Comparison of ENCODE assay signal across 12 cellular contexts in genomic region chr11:116981216-116981887, GRCh38.
DNase-seq lines count a peak whose midpoint lies in the region; ATAC-seq, FAIRE-seq and TF ChIP-seq lines count a peak whose summit lies in the region.
"Had no signal": no experiment of that assay in that cellular context is flagged by ENCODE, and none has a peak within 500 bp of the region (broad histone marks: within the 10 kb centered on the region; RNA-seq: fewer than 3 reads in every experiment).

No MANE protein-coding gene starts in this region.

- H3K4me3 ChIP-seq in OCI-LY3 (ENCODE audit: low read length): no peak overlapping the region; the same call in 1 of the 2 replicates
- no peak overlapping the region for H3K4me3 ChIP-seq in cardiac fibroblast (replicated peaks in 1 of 2; ENCODE audit: low read depth in 2 of 2, low read length in 2 of 2)
- H3K4me3 ChIP-seq: GM23338, left ventricle myocardium inferior had no signal

- no peaks in the 10 kb centered on the region for H3K9me3 ChIP-seq in OCI-LY3 (ENCODE audit: insufficient read depth, low read length)
- H3K9me3 ChIP-seq: left ventricle myocardium inferior had no signal

- in situ Hi-C loops in ACHN (cut with HindIII; ENCODE audit: low pct_ligation_motif_present, low pct_unique_long_range_greater_than_20kb, low sequenced_read_pairs): no loop called here

- no peaks in the 10 kb centered on the region for H3K27me3 ChIP-seq in OCI-LY3 (ENCODE audit: low read depth, low read length)

- FAIRE-seq in GM18507 (lab: Jason Lieb, UNC): peak; percentile 9
- FAIRE-seq: colon had no signal

- H3K4me2 ChIP-seq in OCI-LY3 (ENCODE audit: low read length): peak overlapping the region; percentile 74
- H3K4me2 ChIP-seq: GM23338 had no signal

- H3K79me2 ChIP-seq in OCI-LY3 (ENCODE audit: low read length): peaks cover 39% of the 10 kb centered on the region

- H4K20me1 ChIP-seq in OCI-LY3 (ENCODE audit: insufficient read depth, low read length): peaks cover 64% of the 10 kb centered on the region

- H3K36me3 Mint-ChIP-seq in stimulated activated memory B cell treated with anti-CD40 and anti-IgM and Interleukin-4, amounts not matched to agents 10 μg/mL and 1 μg/mL and 100 μg/mL, for 72 hours: peaks cover 5% of the 10 kb centered on the region

- ATAC-seq in stimulated activated memory B cell treated with anti-CD40 and anti-IgM and Interleukin-4, amounts not matched to agents 10 μg/mL and 1 μg/mL and 100 μg/mL, for 72 hours: peak; percentile 37
- ATAC-seq: GM23338 had no signal

- peaks cover 58% of the 10 kb centered on the region for H3K4me1 Mint-ChIP-seq in stimulated activated memory B cell treated with anti-CD40 and anti-IgM and Interleukin-4, amounts not matched to agents 10 μg/mL and 1 μg/mL and 100 μg/mL, for 72 hours

- no peaks in the 10 kb centered on the region for H3K27me3 Mint-ChIP-seq in stimulated activated memory B cell treated with anti-CD40 and anti-IgM and Interleukin-4, amounts not matched to agents 10 μg/mL and 1 μg/mL and 100 μg/mL, for 72 hours

- H3K27ac ChIP-seq in OCI-LY3 (ENCODE audit: low read length): no peak overlapping the region
- H3K27ac ChIP-seq: left ventricle myocardium inferior had no signal

- no peak overlapping the region for H2AFZ ChIP-seq in OCI-LY3 (ENCODE audit: low read depth, low read length)
- H2AFZ ChIP-seq: GM23338 had no signal

- peak overlapping the region; percentile 81 for H3K27ac Mint-ChIP-seq in stimulated activated memory B cell treated with anti-CD40 and anti-IgM and Interleukin-4, amounts not matched to agents 10 μg/mL and 1 μg/mL and 100 μg/mL, for 72 hours
- H3K27ac Mint-ChIP-seq: GM23338 had no signal

- no peak overlapping the region for H3K9ac ChIP-seq in OCI-LY3 (ENCODE audit: low read length)

- peak overlapping the region; percentile 67 for H3K4me3 Mint-ChIP-seq in stimulated activated memory B cell treated with anti-CD40 and anti-IgM and Interleukin-4, amounts not matched to agents 10 μg/mL and 1 μg/mL and 100 μg/mL, for 72 hours
- H3K4me3 Mint-ChIP-seq: GM23338 had no signal

- H3K9me3 Mint-ChIP-seq in stimulated activated memory B cell treated with anti-CD40 and anti-IgM and Interleukin-4, amounts not matched to agents 10 μg/mL and 1 μg/mL and 100 μg/mL, for 72 hours: no peaks in the 10 kb centered on the region
- H3K9me3 Mint-ChIP-seq: GM23338 had no signal

- DNase-seq in GM18507 (ENCODE audit: extremely low spot score, insufficient read length, low read depth) (no peak), cardiac fibroblast (ENCODE audit: low read depth in 2 of 2) (peak; percentile 28 to 46), GM10266 (ENCODE audit: extremely low spot score) (no peak), ACHN (no peak)
- DNase-seq in activated CD4-positive, CD25-positive, alpha-beta regulatory T cell (lab: John Stamatoyannopoulos, UW): no peak
- DNase-seq: left ventricle myocardium inferior, NCI-H446 treated with DMSO at 0.1 percent for 48 hours, SW 1271 had no signal

- H3K36me3 ChIP-seq in OCI-LY3 (replicated peaks; ENCODE audit: low read depth, low read length): no peaks in the 10 kb centered on the region
- H3K36me3 ChIP-seq: left ventricle myocardium inferior had no signal

- TF ChIP-seq CTCF in OCI-LY3 (IDR thresholded peaks at IDR 0.05; ENCODE audit: low read depth, low read length): no peak
- TF ChIP-seq CTCF in cardiac fibroblast (IDR thresholded peaks at IDR 0.05; ENCODE audit: low read depth, low read length): no peak
- no peak for TF ChIP-seq CTCF in GM10266 (IDR thresholded peaks at IDR 0.05; ENCODE audit: control insufficient read depth, insufficient read depth, low read depth, missing control alignments)

- H3K4me1 ChIP-seq in OCI-LY3 (ENCODE audit: low read length): peaks cover 39% of the 10 kb centered on the region

Comparison
In these comparisons a context has a peak if more than half of its experiments do, and no peak if none do; other contexts are left out.
1. DNase-seq: peak in cardiac fibroblast (2 of 2); none in GM18507 (single experiment), activated CD4-positive, CD25-positive, alpha-beta regulatory T cell (0 of 4), GM10266 (single experiment) and ACHN (single experiment).